In the genomic region with DNA sequence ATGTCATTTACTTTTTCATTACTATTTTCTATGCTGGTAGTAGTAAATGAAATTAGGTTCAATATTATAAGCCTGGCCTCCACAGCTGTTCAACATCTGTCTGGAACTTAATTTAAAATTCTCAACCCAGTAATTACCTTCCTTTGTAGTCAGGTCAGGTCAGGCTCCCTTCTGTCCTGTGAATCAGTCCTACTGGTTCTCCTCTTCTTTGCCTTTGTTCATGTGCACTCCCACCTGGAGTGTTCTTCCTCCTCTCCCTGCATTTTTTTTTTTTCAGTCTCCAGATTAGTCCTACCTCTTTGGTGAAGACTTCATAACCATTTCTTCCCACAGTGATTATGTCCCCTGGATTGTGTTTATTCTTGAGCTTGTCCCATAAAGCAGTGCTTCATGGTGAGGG, we compare ENCODE assay signal across 12 cellular contexts.
"Had no signal": no experiment of that assay in that cellular context is flagged by ENCODE, and none has a peak within 500 bp of the region (broad histone marks: within the 10 kb centered on the region; RNA-seq: fewer than 3 reads in every experiment).

No MANE protein-coding gene starts in this region.

- H3K9me3 Mint-ChIP-seq: activated naive CD4-positive, alpha-beta T cell treated with anti-CD3 and anti-CD28 coated beads, Interleukin-2, amount 50 U/mL, for 24 hours; naive thymus-derived CD4-positive, alpha-beta T cell had no signal

- H3K27me3 Mint-ChIP-seq: activated naive CD4-positive, alpha-beta T cell treated with anti-CD3 and anti-CD28 coated beads, Interleukin-2, amount 50 U/mL, for 24 hours; naive thymus-derived CD4-positive, alpha-beta T cell had no signal

- ATAC-seq: left colon; naive thymus-derived CD4-positive, alpha-beta T cell had no signal

- DNase-seq: activated CD4-positive, alpha-beta T cell treated with anti-CD3 and anti-CD28 coated beads for 4 hours; brain microvascular endothelial cell; hypothalamus; left colon; naive thymus-derived CD4-positive, alpha-beta T cell; sigmoid colon; stimulated activated CD4-positive, alpha-beta T cell treated with anti-CD3 and anti-CD28 coated beads, Interleukin-2, amount 100 ng/mL, for 24 hours; stimulated activated naive CD4-positive, alpha-beta T cell treated with Interleukin-2 at 50 U/mL for 16 hours; T-helper 1 cell had no signal

- H3K27ac ChIP-seq: brain microvascular endothelial cell, sigmoid colon, VCaP had no signal

- H3K27ac Mint-ChIP-seq: activated naive CD4-positive, alpha-beta T cell treated with anti-CD3 and anti-CD28 coated beads, Interleukin-2, amount 50 U/mL, for 24 hours had no signal

- H3K9me3 ChIP-seq: sigmoid colon had no signal

- H3K4me3 Mint-ChIP-seq: activated naive CD4-positive, alpha-beta T cell treated with anti-CD3 and anti-CD28 coated beads, Interleukin-2, amount 50 U/mL, for 24 hours; naive thymus-derived CD4-positive, alpha-beta T cell had no signal

- H3K4me1 Mint-ChIP-seq: activated naive CD4-positive, alpha-beta T cell treated with anti-CD3 and anti-CD28 coated beads, Interleukin-2, amount 50 U/mL, for 24 hours had no signal

- H3K27me3 ChIP-seq: brain microvascular endothelial cell, sigmoid colon had no signal

- H3K4me3 ChIP-seq: lung, sigmoid colon had no signal
